ENCODE assay signal across 8 cellular contexts in the genomic region with DNA sequence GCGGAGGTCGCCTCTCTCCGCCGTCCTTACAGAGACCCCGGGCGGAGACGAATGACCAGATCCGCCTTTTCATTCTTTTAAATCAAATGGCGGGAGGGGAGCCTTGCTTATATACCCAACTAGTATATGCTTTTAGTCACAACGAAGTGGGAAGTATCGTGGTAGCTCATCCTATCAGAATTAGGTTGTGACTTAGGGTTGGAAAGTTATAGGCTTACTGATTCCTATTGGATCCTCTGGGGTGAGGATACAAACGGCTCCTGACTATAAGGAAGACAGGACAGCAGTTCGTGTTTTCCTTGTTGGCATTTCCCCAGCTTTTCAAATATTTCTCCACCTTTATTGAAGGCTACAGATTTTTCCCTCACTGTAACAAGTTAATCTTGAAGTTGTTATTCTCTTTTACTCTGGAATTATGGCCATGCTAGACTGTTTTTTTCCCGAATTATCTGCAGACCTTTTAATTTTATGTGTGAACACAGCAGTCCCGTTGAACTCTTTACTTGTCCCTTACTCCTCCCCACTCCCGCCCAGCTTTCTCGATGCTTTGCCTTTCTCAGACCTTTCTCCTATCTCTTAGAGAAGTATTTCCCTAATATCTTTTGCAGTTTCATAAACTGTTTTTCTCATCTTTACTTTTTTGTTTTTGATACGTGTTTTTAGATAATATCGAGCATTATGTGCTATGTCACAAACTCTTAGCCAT. TPM values are rescaled to one million over a fixed set of nuclear protein-coding genes. Genes with fewer than 3 reads are reported as not detected.
DNase-seq lines count a peak whose midpoint lies in the region; ATAC-seq, FAIRE-seq and TF ChIP-seq lines count a peak whose summit lies in the region.

No MANE protein-coding gene starts in this region.

- no peaks in the 10 kb centered on the region for H3K27me3 Mint-ChIP-seq in activated CD4-positive, alpha-beta T cell treated with anti-CD3 and anti-CD28 coated beads, Interleukin-2, amount 10 ng/mL, durations not matched to agents 24 days and 14 days
- H3K27me3 Mint-ChIP-seq in brain = peaks cover 14% of the 10 kb centered on the region

- peak overlapping the region; percentile 97 for H3K27ac ChIP-seq in keratinocyte (ENCODE audit: control insufficient read depth, insufficient read depth, low read length)

- TF ChIP-seq CTCF in brain (conservative IDR thresholded peaks at IDR 0.05) (no peak), keratinocyte (optimal IDR thresholded peaks at IDR 0.05 in 1 of 3, IDR thresholded peaks at IDR 0.05 in 1 of 3, conservative IDR thresholded peaks at IDR 0.05 in 1 of 3; ENCODE audit: extremely low read depth in 1 of 3, insufficient read depth in 2 of 3, low read length in 3 of 3) (no peak)

- peaks cover 21% of the 10 kb centered on the region for H3K36me3 Mint-ChIP-seq in activated CD4-positive, alpha-beta T cell treated with anti-CD3 and anti-CD28 coated beads, Interleukin-2, amount 10 ng/mL, durations not matched to agents 24 days and 14 days (ENCODE audit: low read depth)
- peaks cover 42% of the 10 kb centered on the region for H3K36me3 Mint-ChIP-seq in brain

- peaks cover 18% of the 10 kb centered on the region for H3K4me1 ChIP-seq in keratinocyte (ENCODE audit: control insufficient read depth, extremely low read depth, insufficient read depth, low read length)

- no peaks in the 10 kb centered on the region for H3K9me1 ChIP-seq in keratinocyte (ENCODE audit: control insufficient read depth, extremely low read depth, insufficient read depth, low read length)

- peaks cover 4% of the 10 kb centered on the region for H3K9me3 Mint-ChIP-seq in activated CD4-positive, alpha-beta T cell treated with anti-CD3 and anti-CD28 coated beads, Interleukin-2, amount 10 ng/mL, durations not matched to agents 24 days and 14 days
- peaks cover 4 to 13% (median 6%) of the 10 kb centered on the region in 5 experiments for H3K9me3 Mint-ChIP-seq in brain

- peak overlapping the region; percentile 99 for H3K27ac Mint-ChIP-seq in activated CD4-positive, alpha-beta T cell treated with anti-CD3 and anti-CD28 coated beads, Interleukin-2, amount 10 ng/mL, durations not matched to agents 24 days and 14 days
- peak overlapping the region; percentile 100 for H3K27ac Mint-ChIP-seq in brain

- intact Hi-C loops in activated CD4-positive, alpha-beta T cell treated with anti-CD3 and anti-CD28 coated beads, Interleukin-2, amount 10 ng/mL, durations not matched to agents 24 days and 14 days (cut with micrococcal nuclease) = loop anchor here (5.0 kb wide), 2 partner anchors 912 to 952 kb away; partner anchors contain the start of genes HMGB2 and SAP30

- dilution Hi-C loops in keratinocyte (cut with MboI; ENCODE audit: extremely low pct_ligation_motif_present, low sequenced_read_pairs) = no loop called here

- H2AFZ ChIP-seq in keratinocyte (ENCODE audit: control insufficient read depth, low read length) = peak overlapping the region; percentile 97

- peak overlapping the region; percentile 81 for H3K4me2 ChIP-seq in keratinocyte (ENCODE audit: control insufficient read depth, extremely low read depth, insufficient read depth, low read depth, low read length)

- H3K27me3 ChIP-seq in keratinocyte (ENCODE audit: control insufficient read depth, extremely low read depth, insufficient read depth, low read length) = no peaks in the 10 kb centered on the region

- peak; percentile 2 for ATAC-seq in HG02678 (IDR thresholded peaks at IDR 0.05; ENCODE audit: unreplicated experiment)
- ATAC-seq in stimulated activated naive CD8-positive, alpha-beta T cell treated with anti-CD3 and anti-CD28 coated beads, Interleukin-15, Interleukin-2, amounts not matched to agents 100 U/mL and 50 U/mL, for 24 hours = peak; percentile 8

- no peaks in the 10 kb centered on the region for H3K36me3 ChIP-seq in keratinocyte (ENCODE audit: control insufficient read depth in 2 of 2, extremely low read depth in 1 of 2, insufficient read depth in 2 of 2, low read length in 2 of 2)

- peak overlapping the region; percentile 69 to 88 (median 83) for H3K4me3 ChIP-seq in keratinocyte (ENCODE audit: control insufficient read depth in 2 of 3, extremely low read depth in 1 of 3, insufficient read depth in 2 of 3, low read depth in 1 of 3, low read length in 3 of 3)

- no peak for DNase-seq in activated CD4-positive, alpha-beta T cell treated with anti-CD3 and anti-CD28 coated beads, Interleukin-2, amount 10 ng/mL, durations not matched to agents 24 days and 14 days
- no peak for DNase-seq in activated CD4-positive, alpha-beta T cell treated with anti-CD3 and anti-CD28 coated beads for 4 hours
- DNase-seq in NCI-H345 (lab: John Stamatoyannopoulos, UW) = peak; percentile 13
- DNase-seq in keratinocyte (ENCODE audit: low read depth, low spot score) = no peak
- DNase-seq in stimulated activated naive CD8-positive, alpha-beta T cell treated with anti-CD3 and anti-CD28 coated beads, Interleukin-15, Interleukin-2, amounts not matched to agents 100 U/mL and 50 U/mL, for 24 hours = no peak
- no peak for DNase-seq in activated CD4-positive, CD25-positive, alpha-beta regulatory T cell treated with anti-CD3 and anti-CD28 coated beads, Interleukin-2, amount 50 U/mL, for 72 hours

- H3K4me1 Mint-ChIP-seq in activated CD4-positive, alpha-beta T cell treated with anti-CD3 and anti-CD28 coated beads, Interleukin-2, amount 10 ng/mL, durations not matched to agents 24 days and 14 days = peaks cover 41% of the 10 kb centered on the region
- peaks cover 73% of the 10 kb centered on the region for H3K4me1 Mint-ChIP-seq in brain

- peaks cover 46% of the 10 kb centered on the region for H3K79me2 ChIP-seq in keratinocyte (ENCODE audit: control insufficient read depth, insufficient read depth, low read length)

- peak overlapping the region; percentile 96 for H3K9ac ChIP-seq in keratinocyte (ENCODE audit: control insufficient read depth, extremely low read depth, insufficient read depth, low read length)

- H3K4me3 Mint-ChIP-seq in activated CD4-positive, alpha-beta T cell treated with anti-CD3 and anti-CD28 coated beads, Interleukin-2, amount 10 ng/mL, durations not matched to agents 24 days and 14 days = peak overlapping the region; percentile 100
- peak overlapping the region; percentile 93 to 96 (median 95) for H3K4me3 Mint-ChIP-seq in brain

- H3K9me3 ChIP-seq in keratinocyte (ENCODE audit: control insufficient read depth, low read depth, low read length) = no peaks in the 10 kb centered on the region

- H4K20me1 ChIP-seq in keratinocyte (ENCODE audit: control insufficient read depth, extremely low read depth, insufficient read depth, low read length) = no peaks in the 10 kb centered on the region

- peak; percentile 78 for FAIRE-seq in keratinocyte (lab: Jason Lieb, UNC)

RNA-seq across cellular contexts. Expression of gene CEP44, which starts 0.6 kb away (rescaled TPM):
- 18.2 and 20.3 TPM in 2 replicates for total RNA-seq in activated CD4-positive, alpha-beta T cell treated with anti-CD3 and anti-CD28 coated beads, Interleukin-2, amount 10 ng/mL, durations not matched to agents 24 days and 14 days
- polyA plus RNA-seq in brain (ENCODE audit: insufficient read depth, low read depth, low replicate concordance) (3.4 TPM), keratinocyte (3.9 to 8.0 TPM (median 5.3 TPM) in 3 replicates)
- polyA plus RNA-seq in keratinocyte (2011; ENCODE audit: low read depth) = 10.5 TPM
- 2.5 and 4.0 TPM in 2 replicates for polyA plus RNA-seq in keratinocyte (2011; cell fraction: cytosol; rRNA removed)
- 7.0 and 7.9 TPM in 2 replicates for polyA plus RNA-seq in keratinocyte (2011; cell fraction: nucleus; rRNA removed)
- 4.1 and 7.4 TPM in 2 replicates for polyA plus RNA-seq in keratinocyte (2012; ENCODE audit: low replicate concordance)
- polyA minus RNA-seq in keratinocyte = 2.5 to 8.2 TPM (median 3.2 TPM) in 3 replicates
- 4.8 TPM for polyA minus RNA-seq in keratinocyte (2011; cell fraction: cytosol; rRNA and poly(A)+ RNA removed)
- polyA minus RNA-seq in keratinocyte (2011; cell fraction: nucleus; rRNA and poly(A)+ RNA removed) = 4.1 and 11.5 TPM in 2 replicates

RNA-seq across cellular contexts. Expression of gene FBXO8, which starts 0.9 kb away (rescaled TPM):
- total RNA-seq in activated CD4-positive, alpha-beta T cell treated with anti-CD3 and anti-CD28 coated beads, Interleukin-2, amount 10 ng/mL, durations not matched to agents 24 days and 14 days = 18.3 and 18.6 TPM in 2 replicates
- 12.1 TPM for polyA plus RNA-seq in brain (ENCODE audit: insufficient read depth, low read depth, low replicate concordance)
- polyA plus RNA-seq in keratinocyte = 9.0 to 21.0 TPM (median 16.3 TPM) in 3 replicates
- 9.2 TPM for polyA plus RNA-seq in keratinocyte (2011; ENCODE audit: low read depth)
- polyA plus RNA-seq in keratinocyte (2011; cell fraction: cytosol; rRNA removed) = 10.6 and 19.5 TPM in 2 replicates
- 11.1 and 12.3 TPM in 2 replicates for polyA plus RNA-seq in keratinocyte (2011; cell fraction: nucleus; rRNA removed)
- 9.4 and 15.8 TPM in 2 replicates for polyA plus RNA-seq in keratinocyte (2012; ENCODE audit: low replicate concordance)
- 5.2 to 14.3 TPM (median 13.5 TPM) in 3 replicates for polyA minus RNA-seq in keratinocyte
- 12.3 TPM for polyA minus RNA-seq in keratinocyte (2011; cell fraction: cytosol; rRNA and poly(A)+ RNA removed)
- 9.5 and 10.2 TPM in 2 replicates for polyA minus RNA-seq in keratinocyte (2011; cell fraction: nucleus; rRNA and poly(A)+ RNA removed)
